ENCODE assay signal across 1 cellular context in the genomic region with DNA sequence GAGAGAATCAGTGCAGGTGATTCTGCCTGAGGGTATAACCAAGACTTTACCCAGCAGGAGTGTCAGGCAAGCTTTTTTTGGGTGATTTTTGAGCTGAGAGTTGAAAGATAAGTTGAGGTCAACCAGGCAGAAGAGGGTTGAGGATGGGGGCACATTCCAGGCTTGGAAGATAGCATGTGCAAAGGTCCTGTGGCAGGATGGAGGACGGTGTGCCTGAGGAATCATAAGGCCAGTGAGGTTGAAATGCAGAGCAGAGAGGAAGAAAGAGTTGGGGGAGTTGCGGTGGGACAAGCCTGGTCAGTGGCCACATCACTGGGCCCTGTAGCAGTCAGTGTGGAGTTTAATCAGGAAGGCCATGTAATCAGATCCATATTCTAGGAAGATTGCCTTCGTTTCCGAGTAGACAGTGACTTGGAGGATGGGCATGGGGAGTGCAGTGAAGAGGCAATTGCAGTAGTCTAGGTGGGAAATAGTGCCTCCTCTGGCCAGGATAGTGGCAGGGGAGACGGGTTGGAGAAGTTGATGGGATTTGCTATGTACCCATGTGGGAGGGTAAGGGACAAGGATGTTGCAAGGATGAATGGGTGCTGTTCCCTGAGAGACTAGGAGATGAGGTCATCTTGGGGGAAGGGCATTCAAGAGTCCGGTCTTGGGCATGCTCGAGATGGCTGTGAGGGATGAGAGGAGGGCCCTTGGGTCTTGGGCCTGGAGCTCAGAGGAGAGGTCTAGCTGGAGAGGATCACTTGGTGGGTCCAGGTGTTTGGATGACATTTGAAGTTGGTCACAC.
TF ChIP-seq lines count a peak whose summit lies in the region.

No MANE protein-coding gene starts in this region.

TF ChIP-seq in GM23338, 12 proteins besides CTCF, POLR2A, EP300 and RAD21:
- TF ChIP-seq NANOG (IDR thresholded peaks at IDR 0.05; ENCODE audit: borderline replicate concordance): no peak
- TF ChIP-seq JUNB (IDR thresholded peaks at IDR 0.05; ENCODE audit: unreplicated experiment): no peak
TF ChIP-seq in GM23338: peak in this region for 0.
